Comparison of ENCODE assay signal across 14 cellular contexts in the genomic region with DNA sequence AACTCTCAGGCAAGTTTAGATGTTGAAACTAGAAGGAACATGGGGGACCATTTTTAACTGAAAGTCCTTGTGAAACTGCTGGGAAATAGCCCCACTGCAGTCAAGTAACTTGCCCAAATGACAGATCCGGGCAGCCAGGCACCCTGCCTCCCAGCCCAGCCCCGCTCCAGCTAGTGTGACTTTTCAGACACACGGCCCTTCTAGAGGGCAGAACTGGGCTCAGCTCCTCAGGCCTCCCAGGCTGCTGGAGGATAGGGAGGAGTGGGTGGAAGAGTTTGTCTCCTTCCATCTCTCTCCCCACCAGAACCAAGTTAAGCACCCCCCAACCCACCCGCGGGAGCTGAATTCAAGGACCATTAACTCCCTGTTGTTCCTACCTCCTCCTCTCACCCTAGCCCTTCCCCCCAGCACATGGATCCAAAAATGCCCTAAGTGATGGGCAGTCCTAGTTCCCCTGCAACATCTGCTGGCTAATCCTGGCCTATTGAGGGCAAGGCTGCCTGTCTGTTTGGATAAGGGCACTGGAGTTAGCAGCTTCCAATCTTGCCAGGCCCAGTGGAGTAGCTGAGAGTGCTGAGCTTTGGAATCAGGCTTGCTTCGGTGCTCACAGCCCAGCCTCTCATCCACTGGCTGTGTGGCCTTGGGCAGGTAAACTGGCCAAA. TPM values are rescaled to one million over a fixed set of nuclear protein-coding genes. Genes with fewer than 3 reads are reported as not detected.
DNase-seq lines count a peak whose midpoint lies in the region; TF ChIP-seq lines count a peak whose summit lies in the region.
"Had no signal": no experiment of that assay in that cellular context is flagged by ENCODE, and none has a peak within 500 bp of the region (broad histone marks: within the 10 kb centered on the region; RNA-seq: fewer than 3 reads in every experiment).

No MANE protein-coding gene starts in this region.

- H3K27me3 Mint-ChIP-seq in osteocyte (ENCODE audit: unreplicated experiment): no peaks in the 10 kb centered on the region
- H3K27me3 Mint-ChIP-seq in activated T-cell treated with anti-CD3 and anti-CD28 coated beads, Interleukin-2, amount 50 U/mL, for 24 hours: peaks cover 27% of the 10 kb centered on the region

- no peaks in the 10 kb centered on the region for H3K9me3 Mint-ChIP-seq in osteocyte (ENCODE audit: unreplicated experiment)
- no peaks in the 10 kb centered on the region for H3K9me3 Mint-ChIP-seq in activated T-cell treated with anti-CD3 and anti-CD28 coated beads, Interleukin-2, amount 50 U/mL, for 24 hours
- H3K9me3 Mint-ChIP-seq: activated naive CD8-positive, alpha-beta T cell treated with anti-CD3 and anti-CD28 coated beads for 36 hours; CD8-positive, alpha-beta T cell; H9 had no signal

- peaks cover 57% of the 10 kb centered on the region for H3K4me1 Mint-ChIP-seq in osteocyte (ENCODE audit: unreplicated experiment)
- no peaks in the 10 kb centered on the region for H3K4me1 Mint-ChIP-seq in activated T-cell treated with anti-CD3 and anti-CD28 coated beads, Interleukin-2, amount 50 U/mL, for 24 hours (ENCODE audit: low read depth)
- H3K4me1 Mint-ChIP-seq: activated naive CD8-positive, alpha-beta T cell treated with anti-CD3 and anti-CD28 coated beads for 36 hours had no signal

- peak overlapping the region; percentile 64 for H3K27ac Mint-ChIP-seq in osteocyte (ENCODE audit: unreplicated experiment)
- H3K27ac Mint-ChIP-seq in activated T-cell treated with anti-CD3 and anti-CD28 coated beads, Interleukin-2, amount 50 U/mL, for 24 hours: no peak overlapping the region
- H3K27ac Mint-ChIP-seq: activated naive CD8-positive, alpha-beta T cell treated with anti-CD3 and anti-CD28 coated beads for 36 hours; CD8-positive, alpha-beta T cell had no signal

- H3K27ac ChIP-seq in cingulate gyrus (ENCODE audit: low read depth, low read length): peak overlapping the region; percentile 50
- H3K27ac ChIP-seq: SJSA1, skin epidermis had no signal

- DNase-seq in DMS79 treated with DMSO at 0.1 percent for 48 hours (lab: John Stamatoyannopoulos, UW) (peak; percentile 38), NCI-H510A (lab: John Stamatoyannopoulos, UW) (peak; percentile 46), osteocyte (ENCODE audit: extremely low spot score, unreplicated experiment) (no peak), NOMO-1 treated with dmso at 0.1 percent for 144 hours (lab: John Stamatoyannopoulos, UW; ENCODE audit: unreplicated experiment) (no peak), NOMO-1 treated with DMSO at 0.1 percent for 48 hours (lab: John Stamatoyannopoulos, UW; ENCODE audit: unreplicated experiment) (no peak)
- no peak for DNase-seq in activated T-cell treated with anti-CD3 and anti-CD28 coated beads, Interleukin-2, amount 50 U/mL, for 24 hours
- DNase-seq in stimulated activated naive CD4-positive, alpha-beta T cell (lab: John Stamatoyannopoulos, UW): no peak
- DNase-seq: activated naive CD8-positive, alpha-beta T cell treated with anti-CD3 and anti-CD28 coated beads for 36 hours; CD8-positive, alpha-beta T cell; cerebellar nuclear complex had no signal

- no peak overlapping the region for H3K4me3 Mint-ChIP-seq in osteocyte (ENCODE audit: unreplicated experiment)
- H3K4me3 Mint-ChIP-seq in activated T-cell treated with anti-CD3 and anti-CD28 coated beads, Interleukin-2, amount 50 U/mL, for 24 hours: no peak overlapping the region
- H3K4me3 Mint-ChIP-seq: activated naive CD8-positive, alpha-beta T cell treated with anti-CD3 and anti-CD28 coated beads for 36 hours; CD8-positive, alpha-beta T cell; H9 had no signal

- TF ChIP-seq CTCF in osteocyte (IDR thresholded peaks at IDR 0.05): no peak

- no peaks in the 10 kb centered on the region for H3K36me3 Mint-ChIP-seq in osteocyte (ENCODE audit: unreplicated experiment)
- no peaks in the 10 kb centered on the region for H3K36me3 Mint-ChIP-seq in activated T-cell treated with anti-CD3 and anti-CD28 coated beads, Interleukin-2, amount 50 U/mL, for 24 hours (ENCODE audit: low read depth)
- H3K36me3 Mint-ChIP-seq: activated naive CD8-positive, alpha-beta T cell treated with anti-CD3 and anti-CD28 coated beads for 36 hours; CD8-positive, alpha-beta T cell had no signal

RNA-seq across cellular contexts. Expression of a gene that starts 3.0 kb away (rescaled TPM):
- not detected in 2 replicates for total RNA-seq in osteocyte
- total RNA-seq: CD8-positive, alpha-beta T cell; SJSA1 had no signal

RNA-seq across cellular contexts. Expression of a gene that starts 36.5 kb away (rescaled TPM):
- 23.2 and 25.8 TPM in 2 replicates for total RNA-seq in osteocyte
- total RNA-seq: CD8-positive, alpha-beta T cell had no signal

Comparison
In these comparisons a context has a peak if more than half of its experiments do, and no peak if none do; other contexts are left out.
1. DNase-seq: peak in DMS79 treated with DMSO at 0.1 percent for 48 hours (single experiment) and NCI-H510A (single experiment); none in osteocyte (single experiment), NOMO-1 treated with dmso at 0.1 percent for 144 hours (single experiment), activated T-cell treated with anti-CD3 and anti-CD28 coated beads, Interleukin-2, amount 50 U/mL, for 24 hours (single experiment), stimulated activated naive CD4-positive, alpha-beta T cell (0 of 6) and NOMO-1 treated with DMSO at 0.1 percent for 48 hours (single experiment).